ENCODE assay signal across 16 cellular contexts in the genomic region with DNA sequence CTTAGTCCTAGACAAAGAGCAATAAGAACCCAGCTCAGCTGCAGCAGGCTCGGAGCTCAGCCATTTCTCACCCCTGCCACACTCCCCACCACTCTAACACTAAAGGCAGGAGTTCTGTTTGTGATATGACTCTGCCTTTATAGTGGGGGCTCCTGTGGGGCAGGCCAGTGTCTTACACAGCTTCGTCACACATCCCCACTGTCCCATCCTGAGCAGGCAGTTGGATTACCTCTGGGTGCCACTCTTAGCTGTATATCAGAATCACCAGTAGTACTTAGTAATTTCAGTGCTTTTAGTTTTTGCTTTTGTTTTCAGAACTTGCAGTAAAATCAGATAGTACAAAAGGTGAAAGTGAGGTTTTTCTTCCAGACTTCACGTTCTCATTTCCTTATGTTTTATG. TPM values are rescaled to one million over a fixed set of nuclear protein-coding genes. Genes with fewer than 3 reads are reported as not detected.
DNase-seq lines count a peak whose midpoint lies in the region; ATAC-seq and TF ChIP-seq lines count a peak whose summit lies in the region.
"Had no signal": no experiment of that assay in that cellular context is flagged by ENCODE, and none has a peak within 500 bp of the region (broad histone marks: within the 10 kb centered on the region; RNA-seq: fewer than 3 reads in every experiment).

No MANE protein-coding gene starts in this region.

- H3K27me3 Mint-ChIP-seq in activated T-helper 17 cell treated with anti-CD3 and anti-CD28 coated beads, Interleukin-2, amount 50 U/mL, for 72 hours: no peaks in the 10 kb centered on the region
- H3K27me3 Mint-ChIP-seq in immature natural killer cell (ENCODE audit: low read depth in 3 of 3): peaks cover 0 to 7% (median 0%) of the 10 kb centered on the region in 3 donors
- H3K27me3 Mint-ChIP-seq: CD4-positive, alpha-beta memory T cell had no signal

- peaks cover 12 to 70% of the 10 kb centered on the region in 2 donors for H3K36me3 ChIP-seq in vagina

- H3K4me1 ChIP-seq in vagina: peaks cover 26% of the 10 kb centered on the region
- H3K4me1 ChIP-seq: A549, BE2C had no signal

- no peak overlapping the region for H3K4me3 Mint-ChIP-seq in activated T-helper 17 cell treated with anti-CD3 and anti-CD28 coated beads, Interleukin-2, amount 50 U/mL, for 72 hours
- H3K4me3 Mint-ChIP-seq in immature natural killer cell: no peak overlapping the region
- H3K4me3 Mint-ChIP-seq: CD4-positive, alpha-beta memory T cell; GM23338 had no signal

- peaks cover 5% of the 10 kb centered on the region for H3K4me1 Mint-ChIP-seq in activated T-helper 17 cell treated with anti-CD3 and anti-CD28 coated beads, Interleukin-2, amount 50 U/mL, for 72 hours
- no peaks in the 10 kb centered on the region for H3K4me1 Mint-ChIP-seq in immature natural killer cell
- H3K4me1 Mint-ChIP-seq: GM23338 had no signal

- peak overlapping the region; percentile 79 for H3K27ac ChIP-seq in angular gyrus (ENCODE audit: low read depth, low read length)
- H3K27ac ChIP-seq in layer of hippocampus (ENCODE audit: low read depth, low read length): peak overlapping the region; percentile 60
- peak overlapping the region; percentile 20 for H3K27ac ChIP-seq in vagina
- H3K27ac ChIP-seq: A549, C4-2B had no signal

- ATAC-seq in activated T-helper 17 cell treated with anti-CD3 and anti-CD28 coated beads, Interleukin-2, amount 50 U/mL, for 72 hours (replicated peaks): peak; percentile 32
- ATAC-seq: A549, GM23338 had no signal

- H3K27me3 ChIP-seq in layer of hippocampus (ENCODE audit: control insufficient read depth, insufficient read depth, low read length): no peaks in the 10 kb centered on the region
- H3K27me3 ChIP-seq in vagina: no peaks in the 10 kb centered on the region
- H3K27me3 ChIP-seq: BE2C had no signal

- intact Hi-C loops in vagina (cut with DNase I): no loop called here

- no peaks in the 10 kb centered on the region for H3K9me3 ChIP-seq in vagina
- H3K9me3 ChIP-seq: A549, BE2C had no signal

- no peak overlapping the region for H3K27ac Mint-ChIP-seq in activated T-helper 17 cell treated with anti-CD3 and anti-CD28 coated beads, Interleukin-2, amount 50 U/mL, for 72 hours
- no peak overlapping the region for H3K27ac Mint-ChIP-seq in immature natural killer cell
- H3K27ac Mint-ChIP-seq: GM23338 had no signal

- peaks cover 93% of the 10 kb centered on the region for H3K36me3 Mint-ChIP-seq in activated T-helper 17 cell treated with anti-CD3 and anti-CD28 coated beads, Interleukin-2, amount 50 U/mL, for 72 hours (ENCODE audit: low read depth)
- peaks cover 12 to 51% (median 31%) of the 10 kb centered on the region in 3 donors for H3K36me3 Mint-ChIP-seq in immature natural killer cell

- H3K9me3 Mint-ChIP-seq in activated T-helper 17 cell treated with anti-CD3 and anti-CD28 coated beads, Interleukin-2, amount 50 U/mL, for 72 hours: no peaks in the 10 kb centered on the region
- no peaks in the 10 kb centered on the region for H3K9me3 Mint-ChIP-seq in immature natural killer cell
- H3K9me3 Mint-ChIP-seq: CD4-positive, alpha-beta memory T cell; GM23338 had no signal

- no peak for DNase-seq in vagina (ENCODE audit: extremely low spot score in 2 of 2)
- DNase-seq in immature natural killer cell: no peak
- DNase-seq in EL: no peak
- DNase-seq: BE2C; CD4-positive, alpha-beta memory T cell; DMS153; DMS79 treated with DMSO at 0.1 percent for 48 hours; GDM1; H7 had no signal

- H3K4me3 ChIP-seq in vagina: no peak overlapping the region
- H3K4me3 ChIP-seq: A549, GM23338 had no signal

- no peak for TF ChIP-seq CTCF in vagina (IDR thresholded peaks at IDR 0.05)

- no peak for TF ChIP-seq POLR2A in vagina (IDR thresholded peaks at IDR 0.05)

RNA-seq across cellular contexts. Expression of a gene that starts 16.8 kb away (rescaled TPM):
- total RNA-seq in activated T-helper 17 cell treated with anti-CD3 and anti-CD28 coated beads, Interleukin-2, amount 50 U/mL, for 72 hours: 10 to 100 TPM; 52.8 to 75.1 TPM
- 128 TPM for total RNA-seq in vagina
- polyA plus RNA-seq in immature natural killer cell: 10 to 100 TPM in 1 of 3 donors, 1 to 10 TPM in 2; 2.9 to 17.8 (median 3.9) TPM

RNA-seq across cellular contexts. Expression of a gene that starts 23.2 kb away (rescaled TPM):
- total RNA-seq in activated T-helper 17 cell treated with anti-CD3 and anti-CD28 coated beads, Interleukin-2, amount 50 U/mL, for 72 hours: 100 to 1,000 TPM; 330 to 351 TPM
- 7.1 TPM for total RNA-seq in vagina
- 1,000 to 10,000 TPM in 2 of 3 donors, 100 to 1,000 TPM in 1; 990 to 1,609 (median 1,254) TPM for polyA plus RNA-seq in immature natural killer cell
- total RNA-seq: GM23338, H7, HT-29 had no signal

RNA-seq across cellular contexts. Expression of a gene that starts 31.9 kb away (rescaled TPM):
- total RNA-seq in activated T-helper 17 cell treated with anti-CD3 and anti-CD28 coated beads, Interleukin-2, amount 50 U/mL, for 72 hours: 10 to 100 TPM; 46.6 to 58.6 TPM
- total RNA-seq in vagina: 70.2 TPM
- polyA plus RNA-seq in immature natural killer cell: 10 to 100 TPM; 18.9 to 48.1 (median 31.6) TPM

RNA-seq across cellular contexts. Expression of a gene that starts 32.2 kb away (rescaled TPM):
- total RNA-seq in activated T-helper 17 cell treated with anti-CD3 and anti-CD28 coated beads, Interleukin-2, amount 50 U/mL, for 72 hours: 10 to 100 TPM; 24.6 to 27.7 TPM
- total RNA-seq in vagina: 37.8 TPM
- polyA plus RNA-seq in immature natural killer cell: 10 to 100 TPM; 41.6 to 64.7 (median 41.8) TPM

RNA-seq across cellular contexts. Expression of a gene that starts 38.4 kb away (rescaled TPM):
- 1 to 10 TPM; 3.7 to 10.0 TPM for total RNA-seq in activated T-helper 17 cell treated with anti-CD3 and anti-CD28 coated beads, Interleukin-2, amount 50 U/mL, for 72 hours
- total RNA-seq in vagina: 3.9 TPM
- polyA plus RNA-seq in immature natural killer cell: 10 to 100 TPM in 1 of 3 donors, 1 to 10 TPM in 2; 4.8 to 16.0 (median 5.4) TPM

Comparison
In these comparisons a context has a peak if more than half of its experiments do, and no peak if none do; other contexts are left out.
1. H3K27ac ChIP-seq: peak in every context shown above with its lines; median percentile 79 in angular gyrus; 60 in layer of hippocampus; 20 in vagina.
2. RNA of a gene that starts 23.2 kb away (total RNA-seq): 330 to 351 TPM in activated T-helper 17 cell treated with anti-CD3 and anti-CD28 coated beads, Interleukin-2, amount 50 U/mL, for 72 hours; 7.1 TPM in vagina (single experiment); every median in the first group is over 10 times any median in the second.